ENCODE assay signal across 8 cellular contexts in genomic region chr13:91133941-91134772, GRCh38.
DNase-seq lines count a peak whose midpoint lies in the region; ATAC-seq, FAIRE-seq and TF ChIP-seq lines count a peak whose summit lies in the region.

No MANE protein-coding gene starts in this region.

- TF ChIP-seq CTCF in AG09319 (IDR thresholded peaks at IDR 0.05; ENCODE audit: low read depth, low read length) (peak; percentile 52), endodermal cell (conservative IDR thresholded peaks at IDR 0.05) (peak; percentile 95), mesothelial cell of epicardium (IDR thresholded peaks at IDR 0.05; ENCODE audit: unreplicated experiment) (peak; percentile 71), tibial nerve (IDR thresholded peaks at IDR 0.05) (peak; percentile 56 to 70 (median 67))

- H3K9ac ChIP-seq in endodermal cell (ENCODE audit: extremely low read depth, low read length, poor library complexity, severe bottlenecking) = no peak overlapping the region

- peak; percentile 81 for ATAC-seq in HG02623 (IDR thresholded peaks at IDR 0.05; ENCODE audit: unreplicated experiment)

- H3K9me3 Mint-ChIP-seq in endodermal cell = peaks cover 4% of the 10 kb centered on the region
- H3K9me3 Mint-ChIP-seq in mesothelial cell of epicardium = peaks cover 5% of the 10 kb centered on the region

- H3K36me3 Mint-ChIP-seq in endodermal cell (ENCODE audit: low read depth) (no peaks in the 10 kb centered on the region), mesothelial cell of epicardium (no peaks in the 10 kb centered on the region)

- H3K27ac Mint-ChIP-seq in endodermal cell = no peak overlapping the region
- H3K27ac Mint-ChIP-seq in mesothelial cell of epicardium = no peak overlapping the region

- H3K4me1 ChIP-seq in endodermal cell (ENCODE audit: control insufficient read depth, insufficient read depth, low read length) (peaks cover 3% of the 10 kb centered on the region), tibial nerve (peaks cover 0 to 12% (median 0%) of the 10 kb centered on the region in 4 donors)

- H3K36me3 ChIP-seq in endodermal cell (ENCODE audit: control insufficient read depth, insufficient read depth, low read length) (no peaks in the 10 kb centered on the region), tibial nerve (no peaks in the 10 kb centered on the region)

- H3K27me3 ChIP-seq in endodermal cell (ENCODE audit: control insufficient read depth, insufficient read depth, low read length, poor library complexity, severe bottlenecking) (no peaks in the 10 kb centered on the region), tibial nerve (no peaks in the 10 kb centered on the region)

- no peak overlapping the region for H3K27ac ChIP-seq in endodermal cell (ENCODE audit: low read depth, low read length)
- H3K27ac ChIP-seq in tibial nerve = no peak overlapping the region

- H3K27me3 Mint-ChIP-seq in endodermal cell (ENCODE audit: insufficient read depth) (no peaks in the 10 kb centered on the region), mesothelial cell of epicardium (ENCODE audit: low read depth) (no peaks in the 10 kb centered on the region)

- FAIRE-seq in GM12892 (lab: Jason Lieb, UNC) = peak; percentile 57

- no peak overlapping the region for H3K4me3 Mint-ChIP-seq in endodermal cell
- H3K4me3 Mint-ChIP-seq in mesothelial cell of epicardium = no peak overlapping the region

- no peak for TF ChIP-seq EP300 in tibial nerve (IDR thresholded peaks at IDR 0.05)

- H3K4me3 ChIP-seq in endodermal cell (ENCODE audit: low read length) = no peak overlapping the region
- H3K4me3 ChIP-seq in tibial nerve = no peak overlapping the region

- DNase-seq in AG09319 (ENCODE audit: extremely low read depth, low read depth) = no peak
- DNase-seq in GM12892 (ENCODE audit: insufficient read length) = no peak
- peak; percentile 48 for DNase-seq in MV-4-11 (lab: John Stamatoyannopoulos, UW)
- peak; percentile 9 to 53 for DNase-seq in SW 1271 (lab: John Stamatoyannopoulos, UW)
- DNase-seq in endodermal cell = peak; percentile 71
- DNase-seq in mesothelial cell of epicardium (ENCODE audit: low spot score in 2 of 2, unreplicated experiment in 2 of 2) = no peak
- peak in 1 of 2 donors; percentile 55 for DNase-seq in tibial nerve (ENCODE audit: low spot score in 2 of 2)

- TF ChIP-seq POLR2A in GM12892 (IDR thresholded peaks at IDR 0.05; ENCODE audit: low read depth, low read length) (no peak), tibial nerve (IDR thresholded peaks at IDR 0.05) (no peak)

- H3K9me3 ChIP-seq in endodermal cell (ENCODE audit: control insufficient read depth, low read length) (peaks cover 5% of the 10 kb centered on the region), tibial nerve (no peaks in the 10 kb centered on the region)

- WGBS in endodermal cell (ENCODE audit: insufficient coverage in 1 of 2, insufficient read length in 1 of 2), 2 experiments = 59 to 70% methylated on average over 7 to 10 of the region's 10 CpGs
- WGBS in tibial nerve, 2 donors = 32 to 33% methylated on average over 10 of the region's 10 CpGs

- H3K4me1 Mint-ChIP-seq in endodermal cell (peaks cover 15% of the 10 kb centered on the region), mesothelial cell of epicardium (peaks cover 26% of the 10 kb centered on the region)

Comparison
In these comparisons a context has a peak if more than half of its experiments do, and no peak if none do; other contexts are left out.
1. DNase-seq: peak in MV-4-11 (single experiment), SW 1271 (2 of 2) and endodermal cell (single experiment); none in AG09319 (single experiment), GM12892 (single experiment) and mesothelial cell of epicardium (0 of 2).
2. Peak in every context shown above with its lines, with median percentiles within 50 percentile points of each other: CTCF ChIP-seq.